In genomic region chr17:7884581-7885356, GRCh38 we compare ENCODE assay signal across 8 cellular contexts. TPM values are rescaled to one million over a fixed set of nuclear protein-coding genes. Genes with fewer than 3 reads are reported as not detected.
DNase-seq lines count a peak whose midpoint lies in the region; ATAC-seq and TF ChIP-seq lines count a peak whose summit lies in the region.

No MANE protein-coding gene starts in this region.

- H3K36me3 Mint-ChIP-seq in Calu3 (ENCODE audit: insufficient read depth, unreplicated experiment): peaks cover 10% of the 10 kb centered on the region

- no peak for ATAC-seq in GM19467 (IDR thresholded peaks at IDR 0.05; ENCODE audit: unreplicated experiment)

- no peak overlapping the region for H3K4me3 Mint-ChIP-seq in Calu3 (ENCODE audit: low read depth, unreplicated experiment)

- intact Hi-C loops in Calu3 (cut with micrococcal nuclease; ENCODE audit: unreplicated experiment): loop anchor here (10.0 kb wide), 1 partner anchor 50 kb away; the partner anchor contains the start of genes CNTROB and TRAPPC1

- H3K27ac Mint-ChIP-seq in Calu3 (ENCODE audit: unreplicated experiment): no peak overlapping the region

- H3K27ac ChIP-seq in KOPT-K1 (ENCODE audit: low read depth, low read length, poor library complexity, severe bottlenecking): peak overlapping the region; percentile 93

- peak overlapping the region; percentile 95 for H3K4me3 ChIP-seq in skeletal muscle satellite cell (ENCODE audit: low read length)

- peak overlapping the region; percentile 36 for H3K4me2 ChIP-seq in skeletal muscle satellite cell (ENCODE audit: low read length)

- peaks cover 51% of the 10 kb centered on the region for H3K4me1 ChIP-seq in skeletal muscle satellite cell (ENCODE audit: control insufficient read depth, insufficient read depth, low read length)

- DNase-seq in Calu3: peak; percentile 8
- DNase-seq in activated T-helper 1 cell treated with Interleukin-2 at 50 U/mL for 16 hours (ENCODE audit: low read depth): peak; percentile 30
- peak; percentile 55 for DNase-seq in germinal center (ENCODE audit: low spot score)
- DNase-seq in ecto neural progenitor cell (ENCODE audit: low spot score): no peak
- DNase-seq in CD1c-positive myeloid dendritic cell (ENCODE audit: extremely low spot score): no peak

- H3K36me3 ChIP-seq in KOPT-K1 (ENCODE audit: insufficient read depth, low read length): peaks cover 10% of the 10 kb centered on the region; the same call in 1 of the 2 replicates
- peaks cover 23% of the 10 kb centered on the region for H3K36me3 ChIP-seq in skeletal muscle satellite cell (ENCODE audit: insufficient read depth, low read length)

- H3K4me1 Mint-ChIP-seq in Calu3 (ENCODE audit: low read depth, unreplicated experiment): no peaks in the 10 kb centered on the region

- H3K27me3 Mint-ChIP-seq in Calu3 (ENCODE audit: unreplicated experiment): no peaks in the 10 kb centered on the region

- CTCF ChIA-PET in Calu3 (lab: Charles Lee): interaction anchor here (0.7 kb wide), 2 partner anchors 48 to 50 kb away, joined by 4 to 5 read pairs; no protein-coding TSS in a partner anchor

- no peaks in the 10 kb centered on the region for H3K9me3 Mint-ChIP-seq in Calu3 (ENCODE audit: low read depth, unreplicated experiment)

- BruUV-seq in Calu3 (replicated peaks; lab: Mats Ljungman, UMichigan): no TSS peak

- H3K9ac ChIP-seq in skeletal muscle satellite cell (ENCODE audit: low read depth, low read length): peak overlapping the region; percentile 76

- no peak for TF ChIP-seq CTCF in Calu3 (IDR thresholded peaks at IDR 0.05; ENCODE audit: unreplicated experiment)

- H3K27me3 ChIP-seq in skeletal muscle satellite cell (ENCODE audit: control insufficient read depth, insufficient read depth, low read length): no peaks in the 10 kb centered on the region

- no peaks in the 10 kb centered on the region for H3K9me3 ChIP-seq in KOPT-K1 (ENCODE audit: insufficient read depth, low read length, poor library complexity, severe bottlenecking)
- no peaks in the 10 kb centered on the region for H3K9me3 ChIP-seq in skeletal muscle satellite cell (replicated peaks; ENCODE audit: low read length)

RNA-seq across cellular contexts. Expression of gene CHD3, which starts 3.8 kb away (rescaled TPM):
- total RNA-seq in Calu3 (2022): 108 and 116 TPM in 2 replicates
- 35.0 and 38.2 TPM in 2 replicates for total RNA-seq in skeletal muscle satellite cell (2012; rRNA removed)

RNA-seq across cellular contexts. Expression of gene CYB5D1, which starts 27.0 kb away (rescaled TPM):
- 8.0 and 8.4 TPM in 2 replicates for total RNA-seq in Calu3 (2022)
- 12.2 and 12.9 TPM in 2 replicates for total RNA-seq in skeletal muscle satellite cell (2012; rRNA removed)

RNA-seq across cellular contexts. Expression of gene NAA38, which starts 27.4 kb away (rescaled TPM):
- 36.3 and 36.6 TPM in 2 replicates for total RNA-seq in Calu3 (2022)
- total RNA-seq in skeletal muscle satellite cell (2012; rRNA removed): 67.2 and 67.7 TPM in 2 replicates

RNA-seq across cellular contexts. Expression of gene TMEM88, which starts 29.9 kb away (rescaled TPM):
- 2.9 and 3.6 TPM in 2 replicates for total RNA-seq in Calu3 (2022)
- 0.44 TPM in 1 of 2 replicates, not detected in the other for total RNA-seq in skeletal muscle satellite cell (2012; rRNA removed)

RNA-seq across cellular contexts. Expression of gene RNF227, which starts 31.3 kb away (rescaled TPM):
- 1.4 and 2.0 TPM in 2 replicates for total RNA-seq in Calu3 (2022)
- 1.7 and 6.1 TPM in 2 replicates for total RNA-seq in skeletal muscle satellite cell (2012; rRNA removed)

Comparison
In these comparisons a context has a peak if more than half of its experiments do, and no peak if none do; other contexts are left out.
1. DNase-seq: peak in Calu3 (single experiment), activated T-helper 1 cell treated with Interleukin-2 at 50 U/mL for 16 hours (single experiment) and germinal center (single experiment); none in ecto neural progenitor cell (single experiment) and CD1c-positive myeloid dendritic cell (single experiment).